8 cellular contexts compared by ENCODE assay signal in genomic region chr22:23226497-23226850, GRCh38. TPM values are rescaled to one million over a fixed set of nuclear protein-coding genes. Genes with fewer than 3 reads are reported as not detected.
DNase-seq lines count a peak whose midpoint lies in the region; ATAC-seq and TF ChIP-seq lines count a peak whose summit lies in the region.

No MANE protein-coding gene starts in this region.

- CTCF ChIA-PET in SK-N-SH (lab: Yijun Ruan, JAX) = interaction anchor here (1.0 to 5.8 kb wide), 6 partner anchors 17 to 56 kb away, joined by 3 to 22 read pairs (median 4); no protein-coding TSS in a partner anchor

- H3K27ac ChIP-seq in SK-N-SH (ENCODE audit: low read depth in 2 of 2, low read length in 1 of 2) = peak overlapping the region; percentile 34 to 98; a peak in 3 of 4 replicates
- peak overlapping the region; percentile 57 to 83 (median 70) for H3K27ac ChIP-seq in heart left ventricle

- peaks cover 13% of the 10 kb centered on the region for H3K36me3 Mint-ChIP-seq in activated naive CD8-positive, alpha-beta T cell
- H3K36me3 Mint-ChIP-seq in stimulated activated effector memory CD8-positive, alpha-beta T cell treated with anti-CD3 and anti-CD28 coated beads, Interleukin-12 subunit alpha, Interleukin-12 subunit beta, amount 100 ng/mL, for 72 hours = no peaks in the 10 kb centered on the region

- peak overlapping the region; percentile 30 for H3K4me3 Mint-ChIP-seq in activated naive CD8-positive, alpha-beta T cell
- H3K4me3 Mint-ChIP-seq in stimulated activated effector memory CD8-positive, alpha-beta T cell treated with anti-CD3 and anti-CD28 coated beads, Interleukin-12 subunit alpha, Interleukin-12 subunit beta, amount 100 ng/mL, for 72 hours = no peak overlapping the region

- TF ChIP-seq RAD21 in SK-N-SH (IDR thresholded peaks at IDR 0.05; ENCODE audit: low read length) = no peak

- peaks cover 28% of the 10 kb centered on the region for H4K20me1 ChIP-seq in SK-N-SH (ENCODE audit: insufficient read depth)

- intact Hi-C loops in heart left ventricle (cut with DNase I) = loop anchor here in 2 of 10 donors (5.0 to 10.0 kb wide), 2 partner anchors 44 to 48 kb away; partner anchors contain the start of gene BCR (in 2 of the 2)

- H3K4me3 ChIP-seq in SK-N-SH (ENCODE audit: low read depth in 2 of 2, low read length in 1 of 2) = no peak overlapping the region
- no peak overlapping the region for H3K4me3 ChIP-seq in heart left ventricle

- H3K9ac ChIP-seq in SK-N-SH = no peak overlapping the region

- TF ChIP-seq POLR2A in heart left ventricle (IDR thresholded peaks at IDR 0.05) = no peak

- H3K9me3 Mint-ChIP-seq in activated naive CD8-positive, alpha-beta T cell (ENCODE audit: low read depth) = peaks cover 16% of the 10 kb centered on the region
- peaks cover 11% of the 10 kb centered on the region for H3K9me3 Mint-ChIP-seq in stimulated activated effector memory CD8-positive, alpha-beta T cell treated with anti-CD3 and anti-CD28 coated beads, Interleukin-12 subunit alpha, Interleukin-12 subunit beta, amount 100 ng/mL, for 72 hours

- H2AFZ ChIP-seq in SK-N-SH (ENCODE audit: low read depth) = no peak overlapping the region

- ATAC-seq in SK-N-SH treated with all-trans-retinoic acid at 6 μM for 48 hours = no peak
- ATAC-seq in heart left ventricle = no peak
- ATAC-seq in stimulated activated effector memory CD8-positive, alpha-beta T cell treated with anti-CD3 and anti-CD28 coated beads, Interleukin-12 subunit alpha, Interleukin-12 subunit beta, amount 100 ng/mL, for 72 hours = no peak
- no peak for ATAC-seq in HG03571 (IDR thresholded peaks at IDR 0.05; ENCODE audit: unreplicated experiment)

- TF ChIP-seq CTCF in SK-N-SH (IDR thresholded peaks at IDR 0.05) (no peak), heart left ventricle (IDR thresholded peaks at IDR 0.05) (no peak)

- no peak for TF ChIP-seq EP300 in SK-N-SH (IDR thresholded peaks at IDR 0.05; ENCODE audit: borderline replicate concordance in 1 of 2, low read depth in 1 of 2, low read length in 1 of 2)

- H3K4me2 ChIP-seq in SK-N-SH = peak overlapping the region; percentile 55; the same call in 1 of the 2 replicates

- peaks cover 0 to 8% of the 10 kb centered on the region in 2 experiments for H3K36me3 ChIP-seq in SK-N-SH (replicated peaks in 1 of 2; ENCODE audit: control insufficient read depth in 1 of 2, insufficient read depth in 2 of 2, low read length in 1 of 2)
- no peaks in the 10 kb centered on the region for H3K36me3 ChIP-seq in heart left ventricle

- peaks cover 77% of the 10 kb centered on the region for H3K4me1 Mint-ChIP-seq in activated naive CD8-positive, alpha-beta T cell (ENCODE audit: low read depth)
- peaks cover 71% of the 10 kb centered on the region for H3K4me1 Mint-ChIP-seq in stimulated activated effector memory CD8-positive, alpha-beta T cell treated with anti-CD3 and anti-CD28 coated beads, Interleukin-12 subunit alpha, Interleukin-12 subunit beta, amount 100 ng/mL, for 72 hours

- peaks cover 11% of the 10 kb centered on the region for H3F3A ChIP-seq in SK-N-SH (replicated peaks; ENCODE audit: insufficient read depth)

- H3K27me3 ChIP-seq in SK-N-SH (ENCODE audit: insufficient read depth) = no peaks in the 10 kb centered on the region
- H3K27me3 ChIP-seq in heart left ventricle = no peaks in the 10 kb centered on the region

- H3K4me1 ChIP-seq in SK-N-SH (ENCODE audit: control insufficient read depth in 1 of 2, insufficient read depth in 2 of 2, low read depth in 1 of 2, low read length in 1 of 2) = peaks cover 19 to 52% of the 10 kb centered on the region in 2 experiments; a peak in 3 of 4 replicates
- peaks cover 21 to 68% (median 58%) of the 10 kb centered on the region in 12 donors for H3K4me1 ChIP-seq in heart left ventricle

- 0 out of 2 replicates have a peak, but pooled peaks cover 6% of the 10 kb centered on the region for H3K9me3 ChIP-seq in SK-N-SH
- peaks cover 0 to 22% (median 13%) of the 10 kb centered on the region in 12 donors for H3K9me3 ChIP-seq in heart left ventricle

- H3K9me2 ChIP-seq in SK-N-SH = no peaks in the 10 kb centered on the region

- DNase-seq in SK-N-SH = no peak
- no peak for DNase-seq in heart left ventricle
- DNase-seq in stimulated activated effector memory CD8-positive, alpha-beta T cell treated with anti-CD3 and anti-CD28 coated beads, Interleukin-12 subunit alpha, Interleukin-12 subunit beta, amount 100 ng/mL, for 72 hours (ENCODE audit: low spot score in 2 of 2) = no peak
- no peak for DNase-seq in activated effector memory CD4-positive, alpha-beta T cell treated with anti-CD3 and anti-CD28 coated beads, Interleukin-2, amount 50 U/mL, for 16 hours
- DNase-seq in stimulated activated CD8-positive, alpha-beta memory T cell treated with anti-CD3 and anti-CD28 coated beads, Interleukin-4, amount 100 ng/mL, for 48 hours = no peak

- peaks cover 71% of the 10 kb centered on the region for H3K79me2 ChIP-seq in SK-N-SH (ENCODE audit: insufficient read depth)

- POLR2A ChIA-PET in SK-N-SH (lab: Yijun Ruan, JAX) = no interaction called here

- H3K27ac Mint-ChIP-seq in activated naive CD8-positive, alpha-beta T cell = peak overlapping the region; percentile 79
- H3K27ac Mint-ChIP-seq in stimulated activated effector memory CD8-positive, alpha-beta T cell treated with anti-CD3 and anti-CD28 coated beads, Interleukin-12 subunit alpha, Interleukin-12 subunit beta, amount 100 ng/mL, for 72 hours = peak overlapping the region; percentile 69

- H3K27me3 Mint-ChIP-seq in activated naive CD8-positive, alpha-beta T cell = no peaks in the 10 kb centered on the region

TF ChIP-seq in SK-N-SH, 30 proteins besides CTCF, POLR2A, EP300 and RAD21 (continues in another document):
- no peak for TF ChIP-seq GABPA (IDR thresholded peaks at IDR 0.05; ENCODE audit: low read depth)
- TF ChIP-seq FOXM1 (IDR thresholded peaks at IDR 0.05; ENCODE audit: low read depth) = no peak
- no peak for TF ChIP-seq RXRA (IDR thresholded peaks at IDR 0.05; ENCODE audit: borderline replicate concordance, low read depth)
- TF ChIP-seq POLR2AphosphoS5 (IDR thresholded peaks at IDR 0.05; ENCODE audit: low read depth, low read length) = no peak
- no peak for TF ChIP-seq EZH2phosphoT487 (IDR thresholded peaks at IDR 0.05; ENCODE audit: borderline replicate concordance, low read depth)
- TF ChIP-seq GATA2 (CRISPR knock-in tag; IDR thresholded peaks at IDR 0.05) = no peak
- no peak for TF ChIP-seq MAX (IDR thresholded peaks at IDR 0.05; ENCODE audit: low read depth)
- TF ChIP-seq CHD2 (IDR thresholded peaks at IDR 0.05; ENCODE audit: low read length, partially characterized antibody) = no peak
- no peak for TF ChIP-seq PBX3 (IDR thresholded peaks at IDR 0.05)
- no peak for TF ChIP-seq TAF1 (IDR thresholded peaks at IDR 0.05; ENCODE audit: borderline replicate concordance, low read depth, low read length)
- TF ChIP-seq RFX5 (IDR thresholded peaks at IDR 0.05; ENCODE audit: low read length) = no peak
- TF ChIP-seq ELF1 (IDR thresholded peaks at IDR 0.05) = no peak

TF ChIP-seq in SK-N-SH treated with all-trans-retinoic acid at 6 μM for 48 hours, 23 proteins besides CTCF, POLR2A, EP300 and RAD21 (continues in another document):
- TF ChIP-seq TOX (CRISPR knock-in tag; IDR thresholded peaks at IDR 0.05; ENCODE audit: borderline replicate concordance) (no peak), PATZ1 (CRISPR knock-in tag; IDR thresholded peaks at IDR 0.05; ENCODE audit: borderline replicate concordance) (no peak), ZNF70 (CRISPR knock-in tag; IDR thresholded peaks at IDR 0.05) (no peak), ZNF565 (CRISPR knock-in tag; conservative IDR thresholded peaks at IDR 0.05; ENCODE audit: low read depth) (no peak), ZFP30 (CRISPR knock-in tag; IDR thresholded peaks at IDR 0.05) (no peak), RARB (CRISPR knock-in tag; IDR thresholded peaks at IDR 0.05) (no peak), ESRRG (CRISPR knock-in tag; IDR thresholded peaks at IDR 0.05) (no peak), ZC3H10 (CRISPR knock-in tag; IDR thresholded peaks at IDR 0.05) (no peak), CSDC2 (CRISPR knock-in tag; IDR thresholded peaks at IDR 0.05) (no peak)
- TF ChIP-seq, protein P1, sequence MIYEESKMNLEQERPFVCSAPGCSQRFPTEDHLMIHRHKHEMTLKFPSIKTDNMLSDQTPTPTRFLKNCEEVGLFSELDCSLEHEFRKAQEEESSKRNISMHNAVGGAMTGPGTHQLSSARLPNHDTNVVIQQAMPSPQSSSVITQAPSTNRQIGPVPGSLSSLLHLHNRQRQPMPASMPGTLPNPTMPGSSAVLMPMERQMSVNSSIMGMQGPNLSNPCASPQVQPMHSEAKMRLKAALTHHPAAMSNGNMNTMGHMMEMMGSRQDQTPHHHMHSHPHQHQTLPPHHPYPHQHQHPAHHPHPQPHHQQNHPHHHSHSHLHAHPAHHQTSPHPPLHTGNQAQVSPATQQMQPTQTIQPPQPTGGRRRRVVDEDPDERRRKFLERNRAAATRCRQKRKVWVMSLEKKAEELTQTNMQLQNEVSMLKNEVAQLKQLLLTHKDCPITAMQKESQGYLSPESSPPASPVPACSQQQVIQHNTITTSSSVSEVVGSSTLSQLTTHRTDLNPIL (CRISPR knock-in tag; IDR thresholded peaks at IDR 0.05; ENCODE audit: low read depth) = no peak

RNA-seq across cellular contexts. Expression of gene BCR, which starts 46.2 kb away (rescaled TPM):
- polyA plus RNA-seq in SK-N-SH (2012; rRNA removed) = 27.0 and 50.9 TPM in 2 replicates
- polyA plus RNA-seq in SK-N-SH (2012; cell fraction: cytosol; rRNA removed) = 20.3 and 29.6 TPM in 2 replicates
- polyA plus RNA-seq in SK-N-SH (2012; cell fraction: nucleus; rRNA removed) = 51.6 and 84.8 TPM in 2 replicates
- total RNA-seq in heart left ventricle = 10 to 100 TPM; 24.0 to 51.1 (median 29.3) TPM
- 10 to 100 TPM; 12.6 to 22.4 TPM for polyA plus RNA-seq in heart left ventricle
